ENCODE assay signal across 16 cellular contexts in the genomic region with DNA sequence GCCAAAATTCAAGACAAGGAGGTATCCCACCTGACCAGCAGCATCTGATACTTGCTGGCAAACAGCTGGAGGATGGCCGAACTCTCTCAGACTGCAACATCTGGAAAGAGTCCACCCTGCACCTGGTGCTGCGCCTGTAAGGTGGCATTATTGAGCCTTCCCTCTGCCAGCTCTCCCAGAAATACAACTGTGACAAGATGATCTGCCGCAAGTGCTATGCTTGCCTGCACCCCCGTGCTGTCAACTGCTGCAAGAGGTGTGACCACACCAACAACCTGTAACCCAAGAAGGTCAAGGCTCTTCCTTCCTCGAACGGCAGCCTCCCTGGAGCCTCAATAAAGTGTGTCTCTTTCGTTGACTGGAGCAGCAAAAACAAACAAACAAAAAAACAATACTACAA. TPM values are rescaled to one million over a fixed set of nuclear protein-coding genes. Genes with fewer than 3 reads are reported as not detected.
A peak's percentile ranks its signal among the peaks of the same experiment; 100 is the strongest.
DNase-seq lines count a peak whose midpoint lies in the region; ATAC-seq and TF ChIP-seq lines count a peak whose summit lies in the region.
"Had no signal": no experiment of that assay in that cellular context is flagged by ENCODE, and none has a peak within 500 bp of the region (broad histone marks: within the 10 kb centered on the region; RNA-seq: fewer than 3 reads in every experiment).

No MANE protein-coding gene starts in this region.

- H3K14ac ChIP-seq in trophoblast cell (ENCODE audit: low read length), result no peak overlapping the region

- no peak overlapping the region for H3K27ac ChIP-seq in CD4-positive, CD25-positive, alpha-beta regulatory T cell (ENCODE audit: insufficient read depth, low read length, poor library complexity, severe bottlenecking)
- H3K27ac ChIP-seq in angular gyrus (ENCODE audit: low read depth, low read length) (peak overlapping the region; percentile 16), trophoblast cell (ENCODE audit: low read depth, low read length) (no peak overlapping the region)
- H3K27ac ChIP-seq: ascending aorta had no signal

- H3K4me1 ChIP-seq in CD4-positive, CD25-positive, alpha-beta regulatory T cell (ENCODE audit: control insufficient read depth, insufficient read depth, low read length, poor library complexity, severe bottlenecking), result peaks cover 17% of the 10 kb centered on the region
- H3K4me1 ChIP-seq in trophoblast cell (ENCODE audit: control insufficient read depth in 1 of 2, insufficient read depth in 2 of 2, low read length in 2 of 2), result no peaks in the 10 kb centered on the region
- H3K4me1 ChIP-seq: Caco-2 had no signal

- H4K91ac ChIP-seq in trophoblast cell (ENCODE audit: low read depth, low read length), result no peak overlapping the region

- no peak overlapping the region for H3K4ac ChIP-seq in trophoblast cell (ENCODE audit: low read depth, low read length)

- no peak overlapping the region for H2BK12ac ChIP-seq in trophoblast cell (ENCODE audit: low read length)

- no peak for DNase-seq in CD4-positive, CD25-positive, alpha-beta regulatory T cell
- DNase-seq in COR-L47 (lab: John Stamatoyannopoulos, UW) (peak; percentile 6), natural killer cell (no peak), cerebellar nuclear complex (lab: John Stamatoyannopoulos, UW) (no peak), trophoblast cell (no peak), H4 (ENCODE audit: low spot score) (no peak), occipital lobe (lab: John Stamatoyannopoulos, UW) (no peak)
- DNase-seq: activated CD4-positive, alpha-beta T cell treated with anti-CD3 and anti-CD28 coated beads, Interleukin-2, amount 50 U/mL, for 1 hour; activated naive CD4-positive, alpha-beta T cell treated with anti-CD3 and anti-CD28 coated beads for 36 hours; activated T-cell treated with anti-CD3 and anti-CD28 coated beads for 4 hours; Caco-2; NCI-H2029 treated with DMSO at 0.1 percent for 48 hours; testis had no signal

- no peak overlapping the region for H4K12ac ChIP-seq in trophoblast cell (ENCODE audit: low read depth, low read length)

- intact Hi-C loops in natural killer cell (cut with micrococcal nuclease), result loop anchor here (10.0 kb wide), 1 partner anchor 148 kb away; no protein-coding TSS in a partner anchor

- H3K18ac ChIP-seq in trophoblast cell (ENCODE audit: low read length), result no peak overlapping the region

- H3K27me3 ChIP-seq in CD4-positive, CD25-positive, alpha-beta regulatory T cell (ENCODE audit: control insufficient read depth, insufficient read depth, low read length), result no peaks in the 10 kb centered on the region
- H3K27me3 ChIP-seq in trophoblast cell (ENCODE audit: insufficient read depth, low read length), result no peaks in the 10 kb centered on the region
- H3K27me3 ChIP-seq: ascending aorta, testis had no signal

- no CpG with 5 or more reads among the region's 7 CpGs for WGBS in trophoblast cell (ENCODE audit: extremely low coverage, insufficient coverage, insufficient read length)

- peaks cover 4 to 25% (median 12%) of the 10 kb centered on the region in 4 donors for H3K4me1 Mint-ChIP-seq in CD4-positive, CD25-positive, alpha-beta regulatory T cell
- H3K4me1 Mint-ChIP-seq in natural killer cell, result peaks cover 15 to 18% of the 10 kb centered on the region in 2 donors

- peak overlapping the region; percentile 36 to 85 (median 48) for H3K4me3 Mint-ChIP-seq in CD4-positive, CD25-positive, alpha-beta regulatory T cell
- H3K4me3 Mint-ChIP-seq in natural killer cell, result peak overlapping the region; percentile 82
- H3K4me3 Mint-ChIP-seq: activated naive CD4-positive, alpha-beta T cell treated with anti-CD3 and anti-CD28 coated beads for 36 hours had no signal

- H3K27me3 Mint-ChIP-seq in CD4-positive, CD25-positive, alpha-beta regulatory T cell, result no peaks in the 10 kb centered on the region
- H3K27me3 Mint-ChIP-seq in natural killer cell (ENCODE audit: low read depth in 2 of 2), result no peaks in the 10 kb centered on the region

- no peaks in the 10 kb centered on the region for H3K9me3 Mint-ChIP-seq in CD4-positive, CD25-positive, alpha-beta regulatory T cell
- no peaks in the 10 kb centered on the region for H3K9me3 Mint-ChIP-seq in natural killer cell
- H3K9me3 Mint-ChIP-seq: activated naive CD4-positive, alpha-beta T cell treated with anti-CD3 and anti-CD28 coated beads for 36 hours had no signal

- H3K79me1 ChIP-seq in trophoblast cell (ENCODE audit: low read length), result peaks cover 9% of the 10 kb centered on the region

- no peak overlapping the region for H3K9ac ChIP-seq in trophoblast cell (ENCODE audit: low read length)

- H4K8ac ChIP-seq in trophoblast cell (ENCODE audit: low read depth, low read length), result no peak overlapping the region

- H3K27ac Mint-ChIP-seq in CD4-positive, CD25-positive, alpha-beta regulatory T cell, result peak overlapping the region in 1 of 3 donors; percentile 77
- H3K27ac Mint-ChIP-seq in natural killer cell, result peak overlapping the region; percentile 13 to 61
- H3K27ac Mint-ChIP-seq: activated naive CD4-positive, alpha-beta T cell treated with anti-CD3 and anti-CD28 coated beads for 36 hours had no signal

- H3K23ac ChIP-seq in trophoblast cell (ENCODE audit: low read length), result no peak overlapping the region

- no peaks in the 10 kb centered on the region for H3K36me3 ChIP-seq in CD4-positive, CD25-positive, alpha-beta regulatory T cell (ENCODE audit: control insufficient read depth, insufficient read depth, low read length)
- H3K36me3 ChIP-seq in trophoblast cell (ENCODE audit: control insufficient read depth in 1 of 2, insufficient read depth in 2 of 2, low read length in 2 of 2), result no peaks in the 10 kb centered on the region
- H3K36me3 ChIP-seq: ascending aorta had no signal

- H2BK5ac ChIP-seq in trophoblast cell (ENCODE audit: low read depth, low read length, poor library complexity), result no peak overlapping the region

- H3K9me3 ChIP-seq in CD4-positive, CD25-positive, alpha-beta regulatory T cell (ENCODE audit: control insufficient read depth in 2 of 2, low read length in 2 of 2), result no peaks in the 10 kb centered on the region
- no peaks in the 10 kb centered on the region for H3K9me3 ChIP-seq in trophoblast cell (ENCODE audit: insufficient read depth, low read depth, low read length)
- H3K9me3 ChIP-seq: ascending aorta, Caco-2, testis had no signal

- no peak for ATAC-seq in CD4-positive, CD25-positive, alpha-beta regulatory T cell (ENCODE audit: low read depth in 2 of 2)
- no peak for ATAC-seq in natural killer cell

- H2AFZ ChIP-seq in trophoblast cell (ENCODE audit: insufficient read depth, low read length, poor library complexity), result no peak overlapping the region

- no peak overlapping the region for H3K4me2 ChIP-seq in trophoblast cell (ENCODE audit: low read length)

- TF ChIP-seq CTCF in natural killer cell (IDR thresholded peaks at IDR 0.05), result no peak

- H3K4me3 ChIP-seq in CD4-positive, CD25-positive, alpha-beta regulatory T cell (ENCODE audit: low read depth, low read length), result no peak overlapping the region
- no peak overlapping the region for H3K4me3 ChIP-seq in trophoblast cell (ENCODE audit: low read depth, low read length)
- H3K4me3 ChIP-seq: ascending aorta, lung, testis had no signal

- H3K79me2 ChIP-seq in trophoblast cell (ENCODE audit: control insufficient read depth, insufficient read depth, low read length, poor library complexity), result peaks cover 4% of the 10 kb centered on the region

- H2BK120ac ChIP-seq in trophoblast cell (ENCODE audit: insufficient read depth, low read length, poor library complexity), result no peak overlapping the region

- H2AK5ac ChIP-seq in trophoblast cell (ENCODE audit: low read length), result no peak overlapping the region

- H3K36me3 Mint-ChIP-seq in CD4-positive, CD25-positive, alpha-beta regulatory T cell, result peaks cover 2% of the 10 kb centered on the region
- no peaks in the 10 kb centered on the region for H3K36me3 Mint-ChIP-seq in natural killer cell

RNA-seq across cellular contexts. Expression of a gene that starts 2.1 kb away (rescaled TPM):
- total RNA-seq in CD4-positive, CD25-positive, alpha-beta regulatory T cell, result 103 TPM
- 10 to 100 TPM; 25.2 to 29.2 (median 27.0) TPM for polyA plus RNA-seq in CD4-positive, CD25-positive, alpha-beta regulatory T cell
- total RNA-seq in natural killer cell (10 to 100 TPM; 36.4 to 48.0 (median 41.3) TPM), occipital lobe (438 TPM)
- polyA plus RNA-seq in trophoblast cell (2013), result 15.5 and 16.5 TPM in 2 replicates
- total RNA-seq in H4 (2014; rRNA removed; shearing (Covaris generic)), result 9.0 and 11.4 TPM in 2 replicates
